In the genomic region with DNA sequence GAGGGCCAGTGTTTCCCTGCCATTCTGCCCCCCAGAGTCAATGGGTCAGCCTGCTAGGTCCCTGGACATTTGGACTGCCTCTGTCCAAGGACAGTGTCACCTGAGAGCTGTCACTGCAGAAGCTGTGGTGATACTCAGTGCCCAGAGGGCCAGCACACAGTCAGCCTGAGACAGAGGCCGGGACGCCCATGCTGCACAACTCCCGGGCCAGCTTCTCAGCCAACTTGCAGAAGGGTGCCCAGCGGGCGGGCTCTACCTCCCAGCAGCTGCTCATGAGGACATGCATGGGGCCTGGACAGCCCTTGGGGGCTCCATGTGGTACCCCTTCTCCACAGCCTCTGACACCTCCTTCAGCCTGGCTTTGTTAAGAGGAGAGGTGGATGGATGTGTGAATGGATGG, we compare ENCODE assay signal across 9 cellular contexts. TPM values are rescaled to one million over a fixed set of nuclear protein-coding genes. Genes with fewer than 3 reads are reported as not detected.
"Had no signal": no experiment of that assay in that cellular context is flagged by ENCODE, and none has a peak within 500 bp of the region (broad histone marks: within the 10 kb centered on the region; RNA-seq: fewer than 3 reads in every experiment).

No MANE protein-coding gene starts in this region.

- H3K4me3 ChIP-seq: GM23338 had no signal

- H3K27ac ChIP-seq: HL-60, KMS-11 had no signal

- H2AFZ ChIP-seq: GM23338 had no signal

- DNase-seq: HCEC 1CT, IMR-90, KBM-7 had no signal

- FAIRE-seq: H1, H54 had no signal

- H3K9ac ChIP-seq: KMS-11 had no signal

- ATAC-seq: GM23338 had no signal

- H3K4me2 ChIP-seq: GM23338, KMS-11 had no signal

RNA-seq across cellular contexts. Expression of gene RAX2, which starts 3.8 kb away (rescaled TPM):
- total RNA-seq: GM23338, H1, HT1080, IMR-90 had no signal
- polyA plus RNA-seq: IMR-90 had no signal

RNA-seq across cellular contexts. Expression of gene MATK, which starts 10.3 kb away (rescaled TPM):
- total RNA-seq: HT1080, IMR-90 had no signal
- polyA plus RNA-seq: IMR-90 had no signal
